ENCODE assay signal across 29 cellular contexts in genomic region chr5:175561085-175561484, GRCh38.
"Had no signal": no experiment of that assay in that cellular context is flagged by ENCODE, and none has a peak within 500 bp of the region (broad histone marks: within the 10 kb centered on the region; RNA-seq: fewer than 3 reads in every experiment).

No MANE protein-coding gene starts in this region.

- H3K36me3 ChIP-seq: colonic mucosa, esophagus muscularis mucosa, gastroesophageal sphincter, heart left ventricle, left lung, ovary, sigmoid colon, tibial artery had no signal

- H3K4me3 Mint-ChIP-seq: dendritic cell treated with granulocyte-macrophage colony-stimulating factor and Interleukin-4, amounts not matched to agents 40 ng/mL and 50 ng/mL, for 4 days; mesothelial cell of epicardium; naive thymus-derived CD4-positive, alpha-beta T cell; stimulated activated effector memory CD8-positive, alpha-beta T cell treated with anti-CD3 and anti-CD28 coated beads, Interleukin-12 subunit alpha, Interleukin-12 subunit beta, amount 100 ng/mL, for 72 hours; type B pancreatic cell had no signal

- FAIRE-seq: endothelial cell of umbilical vein, kidney had no signal

- H3K27ac Mint-ChIP-seq: dendritic cell treated with granulocyte-macrophage colony-stimulating factor and Interleukin-4, amounts not matched to agents 40 ng/mL and 50 ng/mL, for 4 days; mesothelial cell of epicardium; naive thymus-derived CD4-positive, alpha-beta T cell; stimulated activated effector memory CD8-positive, alpha-beta T cell treated with anti-CD3 and anti-CD28 coated beads, Interleukin-12 subunit alpha, Interleukin-12 subunit beta, amount 100 ng/mL, for 72 hours; type B pancreatic cell had no signal

- H3K27me3 ChIP-seq: colonic mucosa, heart left ventricle, ovary, testis, tibial artery had no signal

- H3K27ac ChIP-seq: colonic mucosa, esophagus muscularis mucosa, foreskin keratinocyte, gastroesophageal sphincter, heart left ventricle, left lung, ovary, psoas muscle, sigmoid colon, testis, tibial artery had no signal

- H3K9me3 Mint-ChIP-seq: dendritic cell treated with granulocyte-macrophage colony-stimulating factor and Interleukin-4, amounts not matched to agents 40 ng/mL and 50 ng/mL, for 4 days; mesothelial cell of epicardium; stimulated activated effector memory CD8-positive, alpha-beta T cell treated with anti-CD3 and anti-CD28 coated beads, Interleukin-12 subunit alpha, Interleukin-12 subunit beta, amount 100 ng/mL, for 72 hours had no signal

- H3K27me3 Mint-ChIP-seq: type B pancreatic cell had no signal

- DNase-seq: colonic mucosa; effector CD8-positive, alpha-beta T cell; foreskin keratinocyte; heart left ventricle; hippocampal formation; kidney; left lung; mesenchymal stem cell; mucosa of descending colon; naive thymus-derived CD4-positive, alpha-beta T cell; occipital lobe; ovary; posterior cingulate gyrus; psoas muscle; right cardiac atrium; sigmoid colon; stimulated activated CD4-positive, alpha-beta T cell treated with anti-CD3 and anti-CD28 coated beads, Interleukin-2, amount 100 ng/mL, for 24 hours; stimulated activated CD4-positive, alpha-beta T cell treated with anti-CD3 and anti-CD28 coated beads, Interleukin-4, amount 100 ng/mL, for 24 hours; stimulated activated naive CD4-positive, alpha-beta T cell treated with Interleukin-2 at 50 U/mL for 16 hours; substantia nigra; testis; tibial artery had no signal

- ATAC-seq: foreskin keratinocyte; gastroesophageal sphincter; heart left ventricle; left lung; mucosa of descending colon; naive thymus-derived CD4-positive, alpha-beta T cell; psoas muscle; right cardiac atrium; stimulated activated effector memory CD8-positive, alpha-beta T cell treated with anti-CD3 and anti-CD28 coated beads, Interleukin-12 subunit alpha, Interleukin-12 subunit beta, amount 100 ng/mL, for 72 hours had no signal

- H3K4me1 Mint-ChIP-seq: stimulated activated effector memory CD8-positive, alpha-beta T cell treated with anti-CD3 and anti-CD28 coated beads, Interleukin-12 subunit alpha, Interleukin-12 subunit beta, amount 100 ng/mL, for 72 hours had no signal

- H3K4me1 ChIP-seq: colonic mucosa, esophagus muscularis mucosa, foreskin keratinocyte, gastroesophageal sphincter, left lung, psoas muscle, sigmoid colon, testis, tibial artery had no signal

- H3K36me3 Mint-ChIP-seq: mesothelial cell of epicardium; naive thymus-derived CD4-positive, alpha-beta T cell; stimulated activated effector memory CD8-positive, alpha-beta T cell treated with anti-CD3 and anti-CD28 coated beads, Interleukin-12 subunit alpha, Interleukin-12 subunit beta, amount 100 ng/mL, for 72 hours; type B pancreatic cell had no signal

- H3K9me3 ChIP-seq: colonic mucosa, esophagus muscularis mucosa, gastroesophageal sphincter, heart left ventricle, left lung, mucosa of descending colon, ovary, psoas muscle, sigmoid colon, testis, tibial artery had no signal

- H3K4me3 ChIP-seq: colonic mucosa, esophagus muscularis mucosa, gastroesophageal sphincter, heart left ventricle, left lung, mucosa of descending colon, ovary, psoas muscle, sigmoid colon, testis, tibial artery had no signal
